ENCODE assay signal across 2 cellular contexts in the genomic region with DNA sequence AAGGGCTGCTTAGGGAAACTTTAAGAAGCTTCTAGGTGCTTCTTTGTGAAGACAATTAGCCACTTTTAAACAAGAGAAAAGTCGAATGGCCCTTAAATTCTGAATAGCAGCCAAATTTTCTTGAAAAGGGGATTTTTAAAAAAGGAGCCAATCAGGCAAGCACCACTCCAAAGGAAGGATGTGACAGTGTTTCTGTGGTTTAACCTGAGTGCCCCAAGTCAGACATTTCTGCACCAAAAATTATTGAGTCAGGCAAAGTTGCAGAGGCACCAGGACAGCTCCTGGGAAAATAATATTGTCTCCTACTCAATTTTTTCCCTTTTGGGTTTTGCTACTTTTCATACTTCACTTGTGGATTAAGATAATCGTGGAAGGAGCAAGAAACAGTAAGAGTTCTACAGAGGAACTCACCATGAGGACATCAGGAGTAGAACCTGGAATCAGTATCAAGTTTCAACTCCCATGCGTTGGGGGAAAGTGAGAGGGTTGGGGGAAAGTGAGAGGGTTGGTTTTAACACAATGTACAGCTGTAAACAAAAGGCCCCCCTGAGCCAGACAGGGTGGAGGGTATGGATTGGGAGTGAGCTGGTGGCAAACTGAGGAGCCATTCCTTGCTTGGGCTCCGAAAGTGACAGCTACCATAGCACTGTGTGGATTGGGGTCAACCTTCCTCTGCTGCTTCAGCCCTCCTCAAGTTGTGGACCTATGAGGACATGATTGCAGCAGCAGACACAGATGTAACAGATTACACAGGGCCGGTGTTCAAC.
TF ChIP-seq lines count a peak whose summit lies in the region.

No MANE protein-coding gene starts in this region.

TF ChIP-seq in HepG2, 621 proteins besides CTCF, POLR2A, EP300 and RAD21:
- no peak for TF ChIP-seq POGZ (CRISPR knock-in tag; IDR thresholded peaks at IDR 0.05)
- TF ChIP-seq SUZ12 (IDR thresholded peaks at IDR 0.05; ENCODE audit: low read depth, low read length) = no peak
- TF ChIP-seq, protein P1, sequence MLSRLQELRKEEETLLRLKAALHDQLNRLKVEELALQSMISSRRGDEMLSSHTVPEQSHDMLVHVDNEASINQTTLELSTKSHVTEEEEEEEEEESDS (CRISPR knock-in tag; IDR thresholded peaks at IDR 0.05; ENCODE audit: borderline replicate concordance) = no peak
- TF ChIP-seq, protein P2, sequence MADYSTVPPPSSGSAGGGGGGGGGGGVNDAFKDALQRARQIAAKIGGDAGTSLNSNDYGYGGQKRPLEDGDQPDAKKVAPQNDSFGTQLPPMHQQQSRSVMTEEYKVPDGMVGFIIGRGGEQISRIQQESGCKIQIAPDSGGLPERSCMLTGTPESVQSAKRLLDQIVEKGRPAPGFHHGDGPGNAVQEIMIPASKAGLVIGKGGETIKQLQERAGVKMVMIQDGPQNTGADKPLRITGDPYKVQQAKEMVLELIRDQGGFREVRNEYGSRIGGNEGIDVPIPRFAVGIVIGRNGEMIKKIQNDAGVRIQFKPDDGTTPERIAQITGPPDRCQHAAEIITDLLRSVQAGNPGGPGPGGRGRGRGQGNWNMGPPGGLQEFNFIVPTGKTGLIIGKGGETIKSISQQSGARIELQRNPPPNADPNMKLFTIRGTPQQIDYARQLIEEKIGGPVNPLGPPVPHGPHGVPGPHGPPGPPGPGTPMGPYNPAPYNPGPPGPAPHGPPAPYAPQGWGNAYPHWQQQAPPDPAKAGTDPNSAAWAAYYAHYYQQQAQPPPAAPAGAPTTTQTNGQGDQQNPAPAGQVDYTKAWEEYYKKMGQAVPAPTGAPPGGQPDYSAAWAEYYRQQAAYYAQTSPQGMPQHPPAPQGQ (CRISPR knock-in tag; IDR thresholded peaks at IDR 0.05; ENCODE audit: borderline replicate concordance) = no peak
- no peak for TF ChIP-seq RORA (CRISPR knock-in tag; IDR thresholded peaks at IDR 0.05)
- no peak for TF ChIP-seq EEA1 (CRISPR knock-in tag; IDR thresholded peaks at IDR 0.05; ENCODE audit: borderline replicate concordance)
- TF ChIP-seq, protein P3, sequence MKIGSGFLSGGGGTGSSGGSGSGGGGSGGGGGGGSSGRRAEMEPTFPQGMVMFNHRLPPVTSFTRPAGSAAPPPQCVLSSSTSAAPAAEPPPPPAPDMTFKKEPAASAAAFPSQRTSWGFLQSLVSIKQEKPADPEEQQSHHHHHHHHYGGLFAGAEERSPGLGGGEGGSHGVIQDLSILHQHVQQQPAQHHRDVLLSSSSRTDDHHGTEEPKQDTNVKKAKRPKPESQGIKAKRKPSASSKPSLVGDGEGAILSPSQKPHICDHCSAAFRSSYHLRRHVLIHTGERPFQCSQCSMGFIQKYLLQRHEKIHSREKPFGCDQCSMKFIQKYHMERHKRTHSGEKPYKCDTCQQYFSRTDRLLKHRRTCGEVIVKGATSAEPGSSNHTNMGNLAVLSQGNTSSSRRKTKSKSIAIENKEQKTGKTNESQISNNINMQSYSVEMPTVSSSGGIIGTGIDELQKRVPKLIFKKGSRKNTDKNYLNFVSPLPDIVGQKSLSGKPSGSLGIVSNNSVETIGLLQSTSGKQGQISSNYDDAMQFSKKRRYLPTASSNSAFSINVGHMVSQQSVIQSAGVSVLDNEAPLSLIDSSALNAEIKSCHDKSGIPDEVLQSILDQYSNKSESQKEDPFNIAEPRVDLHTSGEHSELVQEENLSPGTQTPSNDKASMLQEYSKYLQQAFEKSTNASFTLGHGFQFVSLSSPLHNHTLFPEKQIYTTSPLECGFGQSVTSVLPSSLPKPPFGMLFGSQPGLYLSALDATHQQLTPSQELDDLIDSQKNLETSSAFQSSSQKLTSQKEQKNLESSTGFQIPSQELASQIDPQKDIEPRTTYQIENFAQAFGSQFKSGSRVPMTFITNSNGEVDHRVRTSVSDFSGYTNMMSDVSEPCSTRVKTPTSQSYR (CRISPR knock-in tag; IDR thresholded peaks at IDR 0.05; ENCODE audit: borderline replicate concordance) = no peak
- no peak for TF ChIP-seq SMYD3 (CRISPR knock-in tag; IDR thresholded peaks at IDR 0.05)
- TF ChIP-seq ZSCAN12 (CRISPR knock-in tag; IDR thresholded peaks at IDR 0.05) = no peak
- no peak for TF ChIP-seq ZNF670 (CRISPR knock-in tag; IDR thresholded peaks at IDR 0.05; ENCODE audit: borderline replicate concordance)
- no peak for TF ChIP-seq ZNF24 (IDR thresholded peaks at IDR 0.05)
- no peak for TF ChIP-seq ASH2L (IDR thresholded peaks at IDR 0.05; ENCODE audit: insufficient read length, low read depth, low read length)
- no peak for TF ChIP-seq MAF1 (CRISPR knock-in tag; IDR thresholded peaks at IDR 0.05; ENCODE audit: borderline replicate concordance)
- TF ChIP-seq ZFY (CRISPR knock-in tag; IDR thresholded peaks at IDR 0.05) = no peak
- no peak for TF ChIP-seq DNMT1 (CRISPR knock-in tag; IDR thresholded peaks at IDR 0.05)
- TF ChIP-seq, protein P4, sequence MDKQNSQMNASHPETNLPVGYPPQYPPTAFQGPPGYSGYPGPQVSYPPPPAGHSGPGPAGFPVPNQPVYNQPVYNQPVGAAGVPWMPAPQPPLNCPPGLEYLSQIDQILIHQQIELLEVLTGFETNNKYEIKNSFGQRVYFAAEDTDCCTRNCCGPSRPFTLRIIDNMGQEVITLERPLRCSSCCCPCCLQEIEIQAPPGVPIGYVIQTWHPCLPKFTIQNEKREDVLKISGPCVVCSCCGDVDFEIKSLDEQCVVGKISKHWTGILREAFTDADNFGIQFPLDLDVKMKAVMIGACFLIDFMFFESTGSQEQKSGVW (CRISPR knock-in tag; IDR thresholded peaks at IDR 0.05; ENCODE audit: borderline replicate concordance) = no peak
- no peak for TF ChIP-seq POLR2AphosphoS2 (IDR thresholded peaks at IDR 0.05; ENCODE audit: low read depth, low read length)

TF ChIP-seq in K562, 482 proteins besides CTCF, POLR2A, EP300 and RAD21:
- no peak for TF ChIP-seq RBM34 (IDR thresholded peaks at IDR 0.05; ENCODE audit: borderline replicate concordance, insufficient read depth, low read length)
TF ChIP-seq in K562: peak in this region for 0.
